Comparison of ENCODE assay signal across 25 cellular contexts in the genomic region with DNA sequence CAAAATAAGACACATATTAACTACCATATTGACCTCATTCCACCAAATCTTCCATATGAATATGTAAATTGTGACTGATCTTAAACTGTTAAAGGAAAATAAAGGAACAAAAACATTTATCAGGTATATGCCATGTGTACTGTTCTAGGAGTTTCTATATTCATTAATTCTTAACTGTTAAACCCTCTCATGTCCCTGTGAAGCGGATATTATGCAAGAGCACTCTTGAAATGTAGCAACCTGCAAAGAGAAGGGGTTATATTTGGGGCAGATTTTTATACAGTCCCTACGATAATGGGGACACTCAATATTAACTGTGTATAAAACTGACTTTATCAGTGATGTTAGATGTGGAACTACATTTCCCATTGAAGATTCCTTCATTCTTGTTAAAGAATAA.
"Had no signal": no experiment of that assay in that cellular context is flagged by ENCODE, and none has a peak within 500 bp of the region (broad histone marks: within the 10 kb centered on the region; RNA-seq: fewer than 3 reads in every experiment).

No MANE protein-coding gene starts in this region.

- DNase-seq: activated CD4-positive, alpha-beta T cell treated with anti-CD3 and anti-CD28 coated beads, Interleukin-2, amount 10 ng/mL, durations not matched to agents 24 days and 14 days; activated CD4-positive, alpha-beta T cell treated with anti-CD3 and anti-CD28 coated beads, Interleukin-2, amount 50 U/mL, for 4 hours; activated CD8-positive, alpha-beta T cell treated with anti-CD3 and anti-CD28 coated beads for 36 hours; activated effector memory CD4-positive, alpha-beta T cell treated with anti-CD3 and anti-CD28 coated beads, Interleukin-2, amount 50 U/mL, for 16 hours; activated naive CD4-positive, alpha-beta T cell; activated naive CD4-positive, alpha-beta T cell treated with anti-CD3 and anti-CD28 coated beads, Interleukin-2, amount 50 U/mL, for 16 hours; activated naive CD8-positive, alpha-beta T cell treated with anti-CD3 and anti-CD28 coated beads for 36 hours; activated T-cell treated with anti-CD3 and anti-CD28 coated beads, Interleukin-2, amount 50 U/mL, for 1 hour; activated T-cell treated with anti-CD3 and anti-CD28 coated beads, Interleukin-2, amount 50 U/mL, for 72 hours; amniotic stem cell; aorta; brain microvascular endothelial cell; central memory CD4-positive, alpha-beta T cell; Kasumi-1; KG1; MG63; NCI-H2081 treated with DMSO at 0.1 percent for 48 hours; PC-9; SIG-M5; T-cell; T-helper 17 cell; T-helper 9 cell had no signal

- FAIRE-seq: colon, RCC 7860, TTC549 had no signal
